In the genomic region with DNA sequence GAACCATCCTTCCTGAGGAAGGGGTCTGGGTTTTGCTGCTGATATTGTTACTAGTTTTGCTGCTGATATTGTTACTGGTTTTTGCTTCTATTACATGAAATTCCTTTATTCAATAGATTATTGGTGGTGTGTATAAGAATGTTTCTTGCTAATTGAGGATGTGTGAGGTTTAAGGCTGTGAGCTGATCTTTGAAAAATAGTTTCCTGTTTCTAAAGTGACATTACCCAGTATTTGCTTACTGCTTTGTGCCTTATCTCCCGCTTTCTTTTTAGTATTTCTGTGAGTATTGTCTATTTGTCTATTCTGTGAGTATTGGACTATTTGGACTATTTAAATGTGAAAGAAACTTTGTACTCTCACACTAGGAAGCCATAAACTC, we compare ENCODE assay signal across 9 cellular contexts. TPM values are rescaled to one million over a fixed set of nuclear protein-coding genes. Genes with fewer than 3 reads are reported as not detected.
DNase-seq lines count a peak whose midpoint lies in the region; ATAC-seq, FAIRE-seq and TF ChIP-seq lines count a peak whose summit lies in the region.
"Had no signal": no experiment of that assay in that cellular context is flagged by ENCODE, and none has a peak within 500 bp of the region (broad histone marks: within the 10 kb centered on the region; RNA-seq: fewer than 3 reads in every experiment).

No MANE protein-coding gene starts in this region.

- H3K27me3 ChIP-seq in GM12878 (replicated peaks in 1 of 2; ENCODE audit: control insufficient read depth in 2 of 2, insufficient read depth in 2 of 2, low read length in 1 of 2) = no peaks in the 10 kb centered on the region
- H3K27me3 ChIP-seq in thymus (ENCODE audit: control insufficient read depth, insufficient read depth) = no peaks in the 10 kb centered on the region

- intact Hi-C loops in GM12878 (cut with micrococcal nuclease; ENCODE audit: unreplicated experiment) = loop anchor here (5.0 kb wide), 1 partner anchor 241 kb away; a partner anchor contains a TSS

- H3K4me1 ChIP-seq in GM12878 (ENCODE audit: control insufficient read depth, insufficient read depth, low read length) (peaks cover 52% of the 10 kb centered on the region), thymus (ENCODE audit: control insufficient read depth, insufficient read depth, low read length) (peaks cover 26% of the 10 kb centered on the region)

- H3K4me3 Mint-ChIP-seq in activated CD4-positive, alpha-beta T cell treated with anti-CD3 and anti-CD28 coated beads, Interleukin-2, amount 10 ng/mL, durations not matched to agents 7 days and 5 days = peak overlapping the region; percentile 90
- H3K4me3 Mint-ChIP-seq in mesothelial cell of epicardium = no peak overlapping the region

- no peaks in the 10 kb centered on the region for H4K20me1 ChIP-seq in GM12878 (ENCODE audit: control insufficient read depth, insufficient read depth)

- H3K27me3 Mint-ChIP-seq in activated CD4-positive, alpha-beta T cell treated with anti-CD3 and anti-CD28 coated beads, Interleukin-2, amount 10 ng/mL, durations not matched to agents 7 days and 5 days = peaks cover 2% of the 10 kb centered on the region
- no peaks in the 10 kb centered on the region for H3K27me3 Mint-ChIP-seq in mesothelial cell of epicardium (ENCODE audit: low read depth)

- peaks cover 91% of the 10 kb centered on the region for H3K4me1 Mint-ChIP-seq in activated CD4-positive, alpha-beta T cell treated with anti-CD3 and anti-CD28 coated beads, Interleukin-2, amount 10 ng/mL, durations not matched to agents 7 days and 5 days
- peaks cover 38% of the 10 kb centered on the region for H3K4me1 Mint-ChIP-seq in mesothelial cell of epicardium

- H3K9me3 Mint-ChIP-seq in activated CD4-positive, alpha-beta T cell treated with anti-CD3 and anti-CD28 coated beads, Interleukin-2, amount 10 ng/mL, durations not matched to agents 7 days and 5 days = no peaks in the 10 kb centered on the region
- H3K9me3 Mint-ChIP-seq in mesothelial cell of epicardium = no peaks in the 10 kb centered on the region

- TSS peak; percentile 68 for BruUV-seq in GM12878 (replicated peaks; lab: Mats Ljungman, UMichigan)

- H3K4me2 ChIP-seq in GM12878 (ENCODE audit: control insufficient read depth, insufficient read depth) = peak overlapping the region; percentile 82

- RAD21 ChIA-PET in GM12878 (lab: Charles Lee; ENCODE audit: unreplicated experiment) = interaction anchor here (1.1 to 6.9 kb wide), 4 partner anchors 9 to 42 kb away, joined by 5 to 80 read pairs (median 10); no protein-coding TSS in a partner anchor

- SMC1A ChIA-PET in GM12878 (lab: Charles Lee; ENCODE audit: uncharacterized antibody, unreplicated experiment) = interaction anchor here (1.3 to 2.2 kb wide), 6 partner anchors 10 to 41 kb away, joined by 3 to 15 read pairs (median 8); no protein-coding TSS in a partner anchor

- TF ChIP-seq RAD21 in GM12878 (IDR thresholded peaks at IDR 0.05; ENCODE audit: insufficient read depth, low read depth, low read length) = no peak

- H2AFZ ChIP-seq in GM12878 (ENCODE audit: control insufficient read depth, low read depth, low read length) = peak overlapping the region; percentile 78

- H3K27ac ChIP-seq in GM12878 (ENCODE audit: control insufficient read depth, insufficient read depth) (peak overlapping the region; percentile 93), thymus (ENCODE audit: low read depth) (peak overlapping the region; percentile 98)

- TF ChIP-seq POLR2A in GM12878 (IDR thresholded peaks at IDR 0.05; ENCODE audit: low read depth, low read length) = no peak

- no peak for TF ChIP-seq EP300 in GM12878 (IDR thresholded peaks at IDR 0.05; ENCODE audit: borderline replicate concordance in 1 of 2, control insufficient read depth in 1 of 2, low read depth in 2 of 2, low read length in 2 of 2)

- H3K9ac ChIP-seq in GM12878 (ENCODE audit: control insufficient read depth, insufficient read depth, low read length) = peak overlapping the region; percentile 83

- FAIRE-seq in GM12878 (lab: Jason Lieb, UNC) = no peak

- in situ Hi-C loops in GM12878 (cut with MboI) = no loop called here

- WGBS in GM12878 (ENCODE audit: insufficient coverage, insufficient replicate concordance, low lambda C conversion rate, missing lambda C conversion rate) = 0% methylated on average over 1 of the region's 1 CpG
- 24% methylated on average over 1 of the region's 1 CpG for WGBS in thymus

- CTCF ChIA-PET in activated CD4-positive, alpha-beta T cell treated with anti-CD3 and anti-CD28 coated beads, Interleukin-2, amount 10 ng/mL, durations not matched to agents 7 days and 5 days (lab: Charles Lee) = interaction anchor here (0.9 to 2.9 kb wide), 5 partner anchors 10 to 20 kb away, joined by 3 to 18 read pairs (median 5); no protein-coding TSS in a partner anchor
- CTCF ChIA-PET in GM12878 (lab: Yijun Ruan, JAX) = interaction anchor here (1.0 to 3.0 kb wide), 5 partner anchors 10 to 43 kb away, joined by 3 to 15 read pairs (median 3); no protein-coding TSS in a partner anchor

- POLR2A ChIA-PET in activated CD4-positive, alpha-beta T cell treated with anti-CD3 and anti-CD28 coated beads, Interleukin-2, amount 10 ng/mL, durations not matched to agents 7 days and 5 days (lab: Charles Lee) = interaction anchor here (1.6 kb wide), 1 partner anchor 17 kb away, joined by 8 read pairs; no protein-coding TSS in a partner anchor
- POLR2A ChIA-PET in GM12878 (lab: Charles Lee) = interaction anchor here (0.6 to 1.3 kb wide), 3 partner anchors 37 to 265 kb away, joined by 3 to 5 read pairs (median 4); no protein-coding TSS in a partner anchor

- no peak for DNase-seq in activated CD4-positive, alpha-beta T cell treated with anti-CD3 and anti-CD28 coated beads, Interleukin-2, amount 10 ng/mL, durations not matched to agents 7 days and 5 days
- DNase-seq in activated CD4-positive, alpha-beta T cell treated with anti-CD3 and anti-CD28 coated beads, Interleukin-2, amount 50 U/mL, for 48 hours = no peak
- DNase-seq in GM12878 (ENCODE audit: low read depth, low spot score) (no peak), mesothelial cell of epicardium (ENCODE audit: low spot score in 2 of 2, unreplicated experiment in 2 of 2) (no peak), NCI-H128 (lab: John Stamatoyannopoulos, UW; ENCODE audit: unreplicated experiment) (no peak), NCI-H1092 treated with DMSO at 0.1 percent for 48 hours (lab: John Stamatoyannopoulos, UW) (no peak)

- peak overlapping the region; percentile 98 for H3K27ac Mint-ChIP-seq in activated CD4-positive, alpha-beta T cell treated with anti-CD3 and anti-CD28 coated beads, Interleukin-2, amount 10 ng/mL, durations not matched to agents 7 days and 5 days
- peak overlapping the region; percentile 86 for H3K27ac Mint-ChIP-seq in mesothelial cell of epicardium

- H3K9me3 ChIP-seq in GM12878 (replicated peaks; ENCODE audit: control insufficient read depth, insufficient read depth, low read length) (no peaks in the 10 kb centered on the region), thymus (ENCODE audit: control insufficient read depth) (no peaks in the 10 kb centered on the region)

- ATAC-seq in GM12878 (peak; percentile 6; the same call in 1 of the 3 replicates), GM21390 (IDR thresholded peaks at IDR 0.05; ENCODE audit: unreplicated experiment) (no peak)

- H3K36me3 ChIP-seq in GM12878 (ENCODE audit: control insufficient read depth in 2 of 2, insufficient read depth in 2 of 2, low read length in 1 of 2) = no peaks in the 10 kb centered on the region
- H3K36me3 ChIP-seq in thymus (ENCODE audit: control insufficient read depth, insufficient read depth) = no peaks in the 10 kb centered on the region

- TF ChIP-seq CTCF in GM12878 (IDR thresholded peaks at IDR 0.05 in 2 of 3, conservative IDR thresholded peaks at IDR 0.05 in 1 of 3; ENCODE audit: control insufficient read depth in 2 of 3, extremely low read depth in 1 of 3, insufficient read depth in 1 of 3, low read depth in 3 of 3, low read length in 3 of 3) (no peak), mesothelial cell of epicardium (IDR thresholded peaks at IDR 0.05; ENCODE audit: unreplicated experiment) (no peak)

- H3K36me3 Mint-ChIP-seq in activated CD4-positive, alpha-beta T cell treated with anti-CD3 and anti-CD28 coated beads, Interleukin-2, amount 10 ng/mL, durations not matched to agents 7 days and 5 days (ENCODE audit: low read depth) = peaks cover 47% of the 10 kb centered on the region
- no peaks in the 10 kb centered on the region for H3K36me3 Mint-ChIP-seq in mesothelial cell of epicardium

- H3K4me3 ChIP-seq in GM12878 = peak overlapping the region; percentile 60
- H3K4me3 ChIP-seq in thymus (ENCODE audit: low read length) = peak overlapping the region; percentile 61

- peaks cover 49% of the 10 kb centered on the region for H3K79me2 ChIP-seq in GM12878 (ENCODE audit: control insufficient read depth, insufficient read depth, low read length)

RNA-seq across cellular contexts. Expression of a gene that starts 38.2 kb away (rescaled TPM):
- under 1 TPM in 1 of 2 experiments, not detected in 1; 0.10 TPM for total RNA-seq in activated CD4-positive, alpha-beta T cell treated with anti-CD3 and anti-CD28 coated beads, Interleukin-2, amount 10 ng/mL, durations not matched to agents 7 days and 5 days
- not detected in 2 replicates for total RNA-seq in GM12878 (2013; cell fraction: nucleolus; rRNA removed)
- total RNA-seq in GM12878 (2014; rRNA removed) = not detected in 2 replicates
- total RNA-seq in GM12878 (2014; rRNA removed; fragmentation: Illumina TruSeq; extraction: Trizol) = not detected in 2 replicates
- total RNA-seq in GM12878 (2021) = not detected in 2 replicates
- polyA plus RNA-seq in GM12878 (2011; ENCODE audit: low read depth) = not detected
- not detected in 2 replicates for polyA plus RNA-seq in GM12878 (2011; rRNA removed)
- polyA plus RNA-seq in GM12878 (2011; cell fraction: cytosol; rRNA removed) = not detected in 2 replicates
- polyA plus RNA-seq in GM12878 (2011; cell fraction: nucleus; rRNA removed) = not detected in 2 replicates
- not detected in 2 replicates for polyA plus RNA-seq in GM12878 (2012)
- not detected in 2 replicates for polyA plus RNA-seq in GM12878 (2014; fragmentation: Illumina TruSeq; extraction: Trizol)
- polyA plus RNA-seq in GM12878 (2014; fragmentation: Nextera tagmentation; extraction: Ambion mirVana) = not detected
- not detected in 2 replicates for polyA plus RNA-seq in GM12878 (2014; rRNA removed)
- polyA plus RNA-seq in GM12878 (2016; fragmentation: Nextera tagmentation; extraction: Ambion mirVana) = not detected
- not detected in 2 replicates for polyA minus RNA-seq in GM12878 (2011; rRNA and poly(A)+ RNA removed)
- not detected in 2 replicates for polyA minus RNA-seq in GM12878 (2011; cell fraction: cytosol; rRNA and poly(A)+ RNA removed)
- polyA minus RNA-seq in GM12878 (2011; cell fraction: nucleus; rRNA and poly(A)+ RNA removed) = not detected in 2 replicates
- not detected in 3 replicates for total RNA-seq in mesothelial cell of epicardium
- 0.30 TPM for polyA plus RNA-seq in thymus
- total RNA-seq: dermis microvascular lymphatic vessel endothelial cell had no signal
